In the genomic region with DNA sequence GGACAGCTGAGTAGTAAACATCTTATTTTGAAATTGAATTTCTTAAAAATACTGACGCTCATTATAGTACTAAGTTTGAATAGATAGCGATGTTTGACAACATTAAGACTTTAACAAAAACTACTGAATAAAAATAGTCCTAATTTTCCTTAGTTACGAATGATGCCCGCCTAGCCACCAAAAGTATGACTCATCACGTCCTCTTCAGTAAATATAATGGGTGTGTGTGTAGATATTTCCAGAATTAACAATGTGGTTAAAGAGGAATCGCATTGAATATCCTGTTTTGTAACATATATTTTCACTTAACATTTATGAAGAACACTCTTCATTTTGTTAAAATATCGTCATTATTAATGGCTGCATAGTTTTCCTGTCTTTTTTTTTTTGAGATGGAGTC, we compare ENCODE assay signal across 19 cellular contexts.
A peak's percentile ranks its signal among the peaks of the same experiment; 100 is the strongest.
DNase-seq lines count a peak whose midpoint lies in the region; ATAC-seq, FAIRE-seq and TF ChIP-seq lines count a peak whose summit lies in the region.
"Had no signal": no experiment of that assay in that cellular context is flagged by ENCODE, and none has a peak within 500 bp of the region (broad histone marks: within the 10 kb centered on the region; RNA-seq: fewer than 3 reads in every experiment).

No MANE protein-coding gene starts in this region.

- H2BK15ac ChIP-seq in IMR-90 (ENCODE audit: low read depth, low read length) = no peak overlapping the region

- H3K79me1 ChIP-seq in IMR-90 (ENCODE audit: low read depth in 1 of 2, low read length in 2 of 2) = no peaks in the 10 kb centered on the region

- H3K27me3 ChIP-seq in IMR-90 (ENCODE audit: control insufficient read depth, insufficient read depth, low read length) = no peaks in the 10 kb centered on the region
- no peaks in the 10 kb centered on the region for H3K27me3 ChIP-seq in pancreas

- no peak overlapping the region for H2AK5ac ChIP-seq in IMR-90 (ENCODE audit: low read depth, low read length)

- dilution Hi-C loops in IMR-90 (cut with HindIII; ENCODE audit: low sequenced_read_pairs, unreplicated experiment) = no loop called here

- no peak overlapping the region for H3K56ac ChIP-seq in IMR-90 (ENCODE audit: extremely low read depth, insufficient read depth, low read length)

- CTCF ChIA-PET in IMR-90 (lab: Yijun Ruan, JAX) = no interaction called here
- CTCF ChIA-PET in GM10248 (lab: Yijun Ruan, JAX) = no interaction called here

- H3K23ac ChIP-seq in IMR-90 (ENCODE audit: low read depth, low read length) = no peak overlapping the region

- H4K5ac ChIP-seq in IMR-90 (ENCODE audit: low read depth, low read length) = no peak overlapping the region

- no peak overlapping the region for H2BK120ac ChIP-seq in IMR-90 (ENCODE audit: low read depth, low read length)

- H2AFZ ChIP-seq in IMR-90 (replicated peaks; ENCODE audit: low read length, poor library complexity) = no peak overlapping the region

- peak; percentile 76 for DNase-seq in COLO829 (ENCODE audit: low spot score)
- no peak for DNase-seq in IMR-90
- peak; percentile 40 for DNase-seq in dermis blood vessel endothelial cell
- DNase-seq in pancreas = no peak
- DNase-seq in GM10248 (ENCODE audit: extremely low spot score) = no peak
- no peak for DNase-seq in NCI-H1417 (lab: John Stamatoyannopoulos, UW)
- no peak for DNase-seq in NCI-H1417 treated with DMSO at 0.1 percent for 48 hours (lab: John Stamatoyannopoulos, UW)
- DNase-seq: C1 segment of cervical spinal cord; CD4-positive, alpha-beta T cell; COR-L47; DMS153; DND-41; GOT3; H9; Karpas-422 had no signal

- no peak for TF ChIP-seq POLR2A in IMR-90 (IDR thresholded peaks at IDR 0.05; ENCODE audit: low read depth, low read length)

- no peak overlapping the region for H3K18ac ChIP-seq in IMR-90 (ENCODE audit: low read depth, low read length)

- no peaks in the 10 kb centered on the region for H3K4me1 ChIP-seq in IMR-90 (ENCODE audit: control insufficient read depth, insufficient read depth, low read length)
- H3K4me1 ChIP-seq in pancreas = no peaks in the 10 kb centered on the region

- ATAC-seq in IMR-90 (ENCODE audit: low read depth) = no peak
- no peak for ATAC-seq in pancreas
- no peak for ATAC-seq in HG02642 (IDR thresholded peaks at IDR 0.05; ENCODE audit: poor library complexity, unreplicated experiment)
- ATAC-seq: GM12878, HepG2 had no signal

- H4K20me1 ChIP-seq in IMR-90 (ENCODE audit: insufficient read depth, low read length) = no peaks in the 10 kb centered on the region

- no CpG with 5 or more reads among the region's 7 CpGs for WGBS in IMR-90 (ENCODE audit: extremely low coverage in 2 of 2, insufficient read length in 1 of 2), 2 experiments
- 94 to 96% methylated on average over 7 of the region's 7 CpGs for WGBS in pancreas, 2 donors

- H3K4me2 ChIP-seq in IMR-90 (ENCODE audit: low read depth, low read length) = no peak overlapping the region

- no TSS peak for BruUV-seq in IMR-90 (replicated peaks; lab: Mats Ljungman, UMichigan)

- H3K4me3 ChIP-seq in IMR-90 (ENCODE audit: insufficient read depth, low read depth, low read length) (no peak overlapping the region), pancreas (no peak overlapping the region)
- H3K4me3 ChIP-seq: GM12878 had no signal

- TF ChIP-seq CTCF in IMR-90 (conservative IDR thresholded peaks at IDR 0.05; ENCODE audit: low read depth, low read length) (no peak), pancreas (IDR thresholded peaks at IDR 0.05) (no peak), GM10248 (IDR thresholded peaks at IDR 0.05; ENCODE audit: control extremely low read depth, extremely low read depth, low read depth, missing control alignments) (no peak)

- no peak for TF ChIP-seq RAD21 in IMR-90 (IDR thresholded peaks at IDR 0.05; ENCODE audit: low read length)

- H2AK9ac ChIP-seq in IMR-90 (replicated peaks; ENCODE audit: low read depth, low read length, poor library complexity) = no peak overlapping the region

- H3K9ac ChIP-seq in IMR-90 (ENCODE audit: low read depth, low read length) = no peak overlapping the region

- H4K91ac ChIP-seq in IMR-90 (ENCODE audit: insufficient read depth, low read depth, low read length) = no peak overlapping the region

- in situ Hi-C loops in IMR-90 (cut with MboI; ENCODE audit: low sequenced_read_pairs) = no loop called here

- no peak overlapping the region for H2BK20ac ChIP-seq in IMR-90 (ENCODE audit: low read depth, low read length)

- H3K27ac ChIP-seq in IMR-90 (ENCODE audit: insufficient read depth, low read length) (no peak overlapping the region), pancreas (no peak overlapping the region)

- no peak overlapping the region for H3K4ac ChIP-seq in IMR-90 (ENCODE audit: low read depth, low read length)

- no peak overlapping the region for H2BK5ac ChIP-seq in IMR-90 (ENCODE audit: low read depth, low read length, poor library complexity, severe bottlenecking)

- FAIRE-seq in pancreas (lab: Jason Lieb, UNC) = peak; percentile 5
- FAIRE-seq: D721Med, GM12878, HepG2 had no signal

- H3K9me3 ChIP-seq in IMR-90 (ENCODE audit: control insufficient read depth, insufficient read depth, low read length) (no peaks in the 10 kb centered on the region; the same call in 1 of the 2 replicates), pancreas (no peaks in the 10 kb centered on the region)

- H3K36me3 ChIP-seq in IMR-90 (ENCODE audit: control insufficient read depth, insufficient read depth, low read length) = no peaks in the 10 kb centered on the region
- H3K36me3 ChIP-seq in pancreas = no peaks in the 10 kb centered on the region

- no peaks in the 10 kb centered on the region for H3K9me1 ChIP-seq in IMR-90 (ENCODE audit: insufficient read depth, low read length)

- intact Hi-C loops in IMR-90 (cut with micrococcal nuclease) (no loop called here), pancreas (cut with DNase I) (no loop called here)

- no peak overlapping the region for H4K8ac ChIP-seq in IMR-90 (ENCODE audit: low read depth in 2 of 2, low read length in 2 of 2)

- POLR2A ChIA-PET in IMR-90 (lab: Charles Lee; ENCODE audit: unreplicated experiment) (no interaction called here), GM10248 (lab: Yijun Ruan, JAX) (no interaction called here)

- H3K14ac ChIP-seq in IMR-90 (replicated peaks; ENCODE audit: low read depth, low read length) = no peak overlapping the region

TF ChIP-seq in IMR-90, 13 proteins besides CTCF, POLR2A, EP300 and RAD21:
- TF ChIP-seq FOS (IDR thresholded peaks at IDR 0.05; ENCODE audit: low read depth, low read length) = 0 out of 2 replicates have a peak, but pooled peaks have one; percentile 5
- no peak for TF ChIP-seq CEBPB (IDR thresholded peaks at IDR 0.05; ENCODE audit: low read depth, low read length)
- TF ChIP-seq RFX5 (IDR thresholded peaks at IDR 0.05; ENCODE audit: low read depth, low read length) = no peak
- TF ChIP-seq MAFK (IDR thresholded peaks at IDR 0.05; ENCODE audit: low read depth, low read length) = no peak
- no peak for TF ChIP-seq NFE2L2 (IDR thresholded peaks at IDR 0.05; ENCODE audit: low read depth, low read length)
- TF ChIP-seq, protein P1, sequence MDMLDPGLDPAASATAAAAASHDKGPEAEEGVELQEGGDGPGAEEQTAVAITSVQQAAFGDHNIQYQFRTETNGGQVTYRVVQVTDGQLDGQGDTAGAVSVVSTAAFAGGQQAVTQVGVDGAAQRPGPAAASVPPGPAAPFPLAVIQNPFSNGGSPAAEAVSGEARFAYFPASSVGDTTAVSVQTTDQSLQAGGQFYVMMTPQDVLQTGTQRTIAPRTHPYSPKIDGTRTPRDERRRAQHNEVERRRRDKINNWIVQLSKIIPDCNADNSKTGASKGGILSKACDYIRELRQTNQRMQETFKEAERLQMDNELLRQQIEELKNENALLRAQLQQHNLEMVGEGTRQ (IDR thresholded peaks at IDR 0.05; ENCODE audit: low read depth, low read length) = no peak
- TF ChIP-seq, protein P2, sequence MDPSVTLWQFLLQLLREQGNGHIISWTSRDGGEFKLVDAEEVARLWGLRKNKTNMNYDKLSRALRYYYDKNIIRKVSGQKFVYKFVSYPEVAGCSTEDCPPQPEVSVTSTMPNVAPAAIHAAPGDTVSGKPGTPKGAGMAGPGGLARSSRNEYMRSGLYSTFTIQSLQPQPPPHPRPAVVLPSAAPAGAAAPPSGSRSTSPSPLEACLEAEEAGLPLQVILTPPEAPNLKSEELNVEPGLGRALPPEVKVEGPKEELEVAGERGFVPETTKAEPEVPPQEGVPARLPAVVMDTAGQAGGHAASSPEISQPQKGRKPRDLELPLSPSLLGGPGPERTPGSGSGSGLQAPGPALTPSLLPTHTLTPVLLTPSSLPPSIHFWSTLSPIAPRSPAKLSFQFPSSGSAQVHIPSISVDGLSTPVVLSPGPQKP (IDR thresholded peaks at IDR 0.05; ENCODE audit: borderline replicate concordance, low read depth, low read length) = no peak

Comparison
In these comparisons a context has a peak if more than half of its experiments do, and no peak if none do; other contexts are left out.
1. DNase-seq: peak in COLO829 (single experiment) and dermis blood vessel endothelial cell (single experiment); none in IMR-90 (single experiment), pancreas (0 of 6), GM10248 (single experiment), NCI-H1417 (0 of 3) and NCI-H1417 treated with DMSO at 0.1 percent for 48 hours (single experiment).